Comparison of ENCODE assay signal across 8 cellular contexts in genomic region chr6:34792605-34793500, GRCh38. TPM values are rescaled to one million over a fixed set of nuclear protein-coding genes. Genes with fewer than 3 reads are reported as not detected.
DNase-seq lines count a peak whose midpoint lies in the region; ATAC-seq and TF ChIP-seq lines count a peak whose summit lies in the region.

No MANE protein-coding gene starts in this region.

- intact Hi-C loops in right lobe of liver (cut with DNase I): no loop called here

- H3K4me3 ChIP-seq in ACC112 (ENCODE audit: low read depth, low read length) (peak overlapping the region; percentile 97), SU-DHL-6 (ENCODE audit: insufficient read depth, low read length, poor library complexity, severe bottlenecking) (peak overlapping the region; percentile 98), right lobe of liver (peak overlapping the region; percentile 70 to 90 (median 89)), thoracic aorta (peak overlapping the region; percentile 81)

- H3K27me3 ChIP-seq in ACC112 (ENCODE audit: insufficient read depth, low read length) (no peaks in the 10 kb centered on the region), SU-DHL-6 (ENCODE audit: low read length) (no peaks in the 10 kb centered on the region), right lobe of liver (no peaks in the 10 kb centered on the region), thoracic aorta (replicated peaks; ENCODE audit: insufficient read depth) (no peaks in the 10 kb centered on the region)

- H3K79me2 ChIP-seq in ACC112 (ENCODE audit: control insufficient read depth, insufficient read depth, low read length, unreplicated experiment): peaks cover 17% of the 10 kb centered on the region
- H3K79me2 ChIP-seq in SU-DHL-6 (ENCODE audit: insufficient read depth, low read length): peaks cover 56% of the 10 kb centered on the region

- H2AFZ ChIP-seq in ACC112 (ENCODE audit: low read length, unreplicated experiment): peak overlapping the region; percentile 100
- H2AFZ ChIP-seq in SU-DHL-6 (ENCODE audit: low read depth, low read length, severe bottlenecking): peak overlapping the region; percentile 83

- H3K9me2 ChIP-seq in SU-DHL-6 (replicated peaks; ENCODE audit: insufficient read depth, low read length): no peaks in the 10 kb centered on the region

- ATAC-seq in right lobe of liver: peak; percentile 38 to 62 (median 46)
- ATAC-seq in thoracic aorta (ENCODE audit: insufficient number of reproducible peaks, low FRiP score, low read depth): no peak

- DNase-seq in GM04504 (ENCODE audit: low read depth): peak; percentile 30
- peak; percentile 64 for DNase-seq in HuH-7 (ENCODE audit: low spot score)
- peak; percentile 57 for DNase-seq in ecto neural progenitor cell (ENCODE audit: low spot score)
- peak in 2 of 3 donors; percentile 38 to 51 for DNase-seq in right lobe of liver
- no peak for DNase-seq in thoracic aorta (ENCODE audit: low spot score)
- no peak for DNase-seq in stimulated activated naive CD4-positive, alpha-beta T cell treated with Interleukin-2 at 50 U/mL for 16 hours (lab: John Stamatoyannopoulos, UW)

- peak overlapping the region; percentile 27 for H3K27ac ChIP-seq in ACC112 (ENCODE audit: low read depth, low read length)
- H3K27ac ChIP-seq in SU-DHL-6 (ENCODE audit: low read depth, low read length): peak overlapping the region; percentile 73
- H3K27ac ChIP-seq in right lobe of liver: peak overlapping the region; percentile 88 to 98 (median 92)
- H3K27ac ChIP-seq in thoracic aorta: peak overlapping the region; percentile 89 to 91

- TF ChIP-seq CTCF in SU-DHL-6 (IDR thresholded peaks at IDR 0.05; ENCODE audit: insufficient read depth, low read length, poor library complexity, severe bottlenecking): no peak
- no peak for TF ChIP-seq CTCF in right lobe of liver (IDR thresholded peaks at IDR 0.05)
- TF ChIP-seq CTCF in thoracic aorta (IDR thresholded peaks at IDR 0.05): no peak

- H3K36me3 ChIP-seq in ACC112 (ENCODE audit: insufficient read depth, low read length) (no peaks in the 10 kb centered on the region), SU-DHL-6 (ENCODE audit: low read length) (no peaks in the 10 kb centered on the region), right lobe of liver (no peaks in the 10 kb centered on the region), thoracic aorta (no peaks in the 10 kb centered on the region)

- H3F3A ChIP-seq in SU-DHL-6 (ENCODE audit: insufficient read depth): peaks cover 19% of the 10 kb centered on the region

- 0 out of 2 replicates have a peak, but pooled peaks cover 2% of the 10 kb centered on the region for H4K20me1 ChIP-seq in SU-DHL-6 (ENCODE audit: low read depth, low read length)

- TF ChIP-seq POLR2A in right lobe of liver (IDR thresholded peaks at IDR 0.05): no peak

- H3K9me3 ChIP-seq in SU-DHL-6 (ENCODE audit: insufficient read depth, low read length): no peaks in the 10 kb centered on the region
- no peaks in the 10 kb centered on the region for H3K9me3 ChIP-seq in right lobe of liver
- H3K9me3 ChIP-seq in thoracic aorta: no peaks in the 10 kb centered on the region

- 6% methylated on average over 18 of the region's 20 CpGs for WGBS in right lobe of liver (ENCODE audit: insufficient coverage, low coverage, low lambda C conversion rate, missing lambda C conversion rate)

- H3K4me2 ChIP-seq in SU-DHL-6 (ENCODE audit: low read depth, low read length, poor library complexity, severe bottlenecking): peak overlapping the region; percentile 92

- H3K4me1 ChIP-seq in ACC112 (ENCODE audit: control insufficient read depth, insufficient read depth, low read length, unreplicated experiment) (peaks cover 16% of the 10 kb centered on the region), right lobe of liver (peaks cover 0 to 21% (median 9%) of the 10 kb centered on the region in 4 donors), thoracic aorta (ENCODE audit: control insufficient read depth in 1 of 2, low read depth in 2 of 2) (peaks cover 13 to 18% of the 10 kb centered on the region in 2 donors)

- peak overlapping the region; percentile 93 for H3K9ac ChIP-seq in SU-DHL-6 (ENCODE audit: low read length)

RNA-seq across cellular contexts. Expression of gene BLTP3A, which starts 1.0 kb away (rescaled TPM):
- total RNA-seq in right lobe of liver (1 to 10 TPM; 5.1 to 9.2 (median 7.8) TPM), thoracic aorta (10 to 100 TPM in 1 of 2 donors, 1 to 10 TPM in 1; 9.9 to 13.3 TPM)

RNA-seq across cellular contexts. Expression of gene SNRPC, which starts 35.5 kb away (rescaled TPM):
- total RNA-seq in right lobe of liver (10 to 100 TPM; 29.6 to 61.3 (median 33.3) TPM), thoracic aorta (10 to 100 TPM; 37.8 to 92.1 TPM)

Comparison
In these comparisons a context has a peak if more than half of its experiments do, and no peak if none do; other contexts are left out.
1. H3K27ac ChIP-seq: peak in every context shown above with its lines; median percentile 92 in right lobe of liver; 90 in thoracic aorta; 73 in SU-DHL-6; 27 in ACC112.
2. DNase-seq: peak in GM04504 (single experiment), HuH-7 (single experiment), ecto neural progenitor cell (single experiment) and right lobe of liver (2 of 3); none in thoracic aorta (single experiment) and stimulated activated naive CD4-positive, alpha-beta T cell treated with Interleukin-2 at 50 U/mL for 16 hours (single experiment).
3. Peak in every context shown above with its lines, with median percentiles within 50 percentile points of each other: H3K4me3 ChIP-seq.